Comparison of ENCODE assay signal across 8 cellular contexts in genomic region chr7:80136276-80137045, GRCh38. TPM values are rescaled to one million over a fixed set of nuclear protein-coding genes. Genes with fewer than 3 reads are reported as not detected.
DNase-seq lines count a peak whose midpoint lies in the region; ATAC-seq and TF ChIP-seq lines count a peak whose summit lies in the region.

No MANE protein-coding gene starts in this region.

- H3K36me3 ChIP-seq in right lobe of liver: no peaks in the 10 kb centered on the region
- no peaks in the 10 kb centered on the region for H3K36me3 ChIP-seq in uterus

- no peaks in the 10 kb centered on the region for H3K27me3 ChIP-seq in right lobe of liver
- H3K27me3 ChIP-seq in uterus: no peaks in the 10 kb centered on the region

- intact Hi-C loops in right lobe of liver (cut with DNase I): loop anchor here in 1 of 2 donors (10.0 kb wide), 1 partner anchor 248 kb away; no protein-coding TSS in a partner anchor
- intact Hi-C loops in uterus (cut with DNase I; ENCODE audit: low total_unique reads): no loop called here

- TF ChIP-seq CTCF in right lobe of liver (IDR thresholded peaks at IDR 0.05) (no peak), uterus (IDR thresholded peaks at IDR 0.05) (no peak)

- no peak for TF ChIP-seq POLR2A in right lobe of liver (IDR thresholded peaks at IDR 0.05)
- no peak for TF ChIP-seq POLR2A in uterus (IDR thresholded peaks at IDR 0.05)

- H3K9me3 ChIP-seq in right lobe of liver: no peaks in the 10 kb centered on the region
- no peaks in the 10 kb centered on the region for H3K9me3 ChIP-seq in uterus

- peak overlapping the region; percentile 85 to 89 (median 87) for H3K4me3 ChIP-seq in right lobe of liver
- peak overlapping the region; percentile 78 for H3K4me3 ChIP-seq in uterus

- ATAC-seq in HG03342 (IDR thresholded peaks at IDR 0.05; ENCODE audit: unreplicated experiment): peak; percentile 43
- ATAC-seq in right lobe of liver: no peak

- H3K27ac ChIP-seq in angular gyrus (ENCODE audit: low read depth, low read length) (peak overlapping the region; percentile 97), right lobe of liver (peak overlapping the region in 2 of 3 donors; percentile 92 to 94), uterus (peak overlapping the region; percentile 92 to 97)

- DNase-seq in NCI-H2081 (lab: John Stamatoyannopoulos, UW) (peak; percentile 27 to 48), NCI-H2081 treated with DMSO at 0.1 percent for 48 hours (lab: John Stamatoyannopoulos, UW) (no peak), right lobe of liver (no peak), uterus (no peak), NCI-H2029 (lab: John Stamatoyannopoulos, UW) (no peak), NCI-H82 treated with DMSO at 0.1 percent for 48 hours (lab: John Stamatoyannopoulos, UW; ENCODE audit: unreplicated experiment) (no peak)

- H3K4me1 ChIP-seq in right lobe of liver (peaks cover 0 to 22% (median 10%) of the 10 kb centered on the region in 4 donors), uterus (peaks cover 0 to 5% of the 10 kb centered on the region in 2 donors)

- 30% methylated on average over 4 of the region's 4 CpGs for WGBS in right lobe of liver (ENCODE audit: insufficient coverage, low coverage, low lambda C conversion rate, missing lambda C conversion rate)

RNA-seq across cellular contexts. Expression of gene GNAI1, which starts 1.8 kb away (rescaled TPM):
- total RNA-seq in right lobe of liver (10 to 100 TPM; 10.9 to 21.5 (median 16.5) TPM), uterus (10 to 100 TPM; 17.2 to 74.0 (median 38.2) TPM)

Comparison
In these comparisons a context has a peak if more than half of its experiments do, and no peak if none do; other contexts are left out.
1. DNase-seq: peak in NCI-H2081 (2 of 2); none in NCI-H2081 treated with DMSO at 0.1 percent for 48 hours (single experiment), right lobe of liver (0 of 3), uterus (0 of 2), NCI-H2029 (single experiment) and NCI-H82 treated with DMSO at 0.1 percent for 48 hours (single experiment).
2. Peak in every context shown above with its lines, with median percentiles within 50 percentile points of each other: H3K27ac ChIP-seq.